ENCODE assay signal across 16 cellular contexts in the genomic region with DNA sequence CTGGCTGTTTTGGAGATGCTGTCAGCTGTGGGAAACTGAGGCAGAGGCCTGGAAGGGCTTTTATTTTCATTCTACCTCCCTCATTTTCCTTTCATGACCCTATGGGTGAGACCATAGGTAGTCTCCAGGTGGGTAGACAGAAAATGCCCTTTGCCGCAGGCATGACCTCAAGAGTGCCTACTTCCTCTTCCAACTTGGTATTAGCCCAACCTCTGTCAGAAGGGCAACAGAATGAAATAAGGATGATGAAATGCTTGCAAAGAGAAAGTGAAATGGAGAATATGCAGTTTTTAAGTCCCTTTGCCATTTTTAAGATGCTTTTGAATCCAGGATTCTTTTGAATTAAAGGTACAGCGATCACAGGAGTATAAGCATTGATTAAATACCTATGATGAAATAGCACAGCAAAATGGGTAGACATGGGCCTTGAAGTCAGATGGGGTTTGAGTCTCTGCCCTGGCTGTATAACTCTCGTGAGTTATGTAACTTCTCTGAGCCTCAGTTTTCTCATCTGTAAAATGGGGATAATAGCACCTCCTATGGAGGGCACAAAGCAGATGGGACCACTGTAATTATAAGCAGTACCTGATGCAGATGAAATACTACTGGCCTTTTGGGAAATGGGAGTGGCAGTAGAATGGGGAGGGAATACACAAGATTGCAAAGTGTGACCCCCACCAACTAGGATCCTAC. TPM values are rescaled to one million over a fixed set of nuclear protein-coding genes. Genes with fewer than 3 reads are reported as not detected.
DNase-seq lines count a peak whose midpoint lies in the region; ATAC-seq lines count a peak whose summit lies in the region.
"Had no signal": no experiment of that assay in that cellular context is flagged by ENCODE, and none has a peak within 500 bp of the region (broad histone marks: within the 10 kb centered on the region; RNA-seq: fewer than 3 reads in every experiment).

No MANE protein-coding gene starts in this region.

- H3K27me3 ChIP-seq in CD4-positive, alpha-beta memory T cell (ENCODE audit: insufficient read depth, low read length), result no peaks in the 10 kb centered on the region
- H3K27me3 ChIP-seq: dorsolateral prefrontal cortex, SJCRH30 had no signal

- POLR2A ChIA-PET in CD4-positive, alpha-beta memory T cell (lab: Charles Lee; ENCODE audit: partially characterized antibody), result interaction anchor here (4.8 kb wide), 1 partner anchor 51 kb away, joined by 46 read pairs; the partner anchor contains the start of genes HPS4 and SRRD

- peaks cover 69% of the 10 kb centered on the region for H3K36me3 Mint-ChIP-seq in activated T-helper 17 cell treated with anti-CD3 and anti-CD28 coated beads, Interleukin-2, amount 50 U/mL, for 72 hours (ENCODE audit: low read depth)
- H3K36me3 Mint-ChIP-seq in CD4-positive, alpha-beta memory T cell, result peaks cover 16 to 25% of the 10 kb centered on the region in 2 donors

- no peaks in the 10 kb centered on the region for H3K9me3 ChIP-seq in CD4-positive, alpha-beta memory T cell (ENCODE audit: control insufficient read depth in 1 of 2, low read length in 2 of 2)
- H3K9me3 ChIP-seq: SJCRH30 had no signal

- H3K4me3 ChIP-seq in CD4-positive, alpha-beta memory T cell (ENCODE audit: low read length in 2 of 2), result no peak overlapping the region
- H3K4me3 ChIP-seq: dorsolateral prefrontal cortex, lung, SJCRH30 had no signal

- H3K27ac Mint-ChIP-seq in activated T-helper 17 cell treated with anti-CD3 and anti-CD28 coated beads, Interleukin-2, amount 50 U/mL, for 72 hours, result no peak overlapping the region
- H3K27ac Mint-ChIP-seq in CD4-positive, alpha-beta memory T cell, result peak overlapping the region in 2 of 7 donors; percentile 37 to 38
- H3K27ac Mint-ChIP-seq: WTC11 had no signal

- H3K36me3 ChIP-seq in CD4-positive, alpha-beta memory T cell (ENCODE audit: insufficient read depth, low read length), result peaks cover 4% of the 10 kb centered on the region
- H3K36me3 ChIP-seq: SJCRH30 had no signal

- H3K4me1 Mint-ChIP-seq in activated T-helper 17 cell treated with anti-CD3 and anti-CD28 coated beads, Interleukin-2, amount 50 U/mL, for 72 hours, result peaks cover 32% of the 10 kb centered on the region
- peaks cover 20 to 56% (median 34%) of the 10 kb centered on the region in 4 donors for H3K4me1 Mint-ChIP-seq in CD4-positive, alpha-beta memory T cell

- CTCF ChIA-PET in CD4-positive, alpha-beta memory T cell (lab: Charles Lee; ENCODE audit: partially characterized antibody), result no interaction called here

- no peak overlapping the region for H3K27ac ChIP-seq in CD4-positive, alpha-beta memory T cell (ENCODE audit: low read depth, low read length)
- H3K27ac ChIP-seq: SJCRH30 had no signal

- peak overlapping the region; percentile 91 for H3K4me3 Mint-ChIP-seq in activated T-helper 17 cell treated with anti-CD3 and anti-CD28 coated beads, Interleukin-2, amount 50 U/mL, for 72 hours
- H3K4me3 Mint-ChIP-seq in CD4-positive, alpha-beta memory T cell, result peak overlapping the region in 1 of 8 donors; percentile 41
- H3K4me3 Mint-ChIP-seq: activated T-cell treated with anti-CD3 and anti-CD28 coated beads, Interleukin-2, amount 50 U/mL, for 4 hours; WTC11 had no signal

- DNase-seq in AML-193 (lab: John Stamatoyannopoulos, UW), result peak; percentile 91
- peak; percentile 63 for DNase-seq in NAMALWA (ENCODE audit: low spot score)
- DNase-seq in CD4-positive, alpha-beta memory T cell, result no peak
- no peak for DNase-seq in effector CD8-positive, alpha-beta T cell (lab: John Stamatoyannopoulos, UW)
- DNase-seq: activated T-cell treated with anti-CD3 and anti-CD28 coated beads, Interleukin-2, amount 50 U/mL, for 4 hours; DMS 273 treated with DMSO at 0.1 percent for 48 hours; dorsolateral prefrontal cortex; NCI-H1092 treated with DMSO at 0.1 percent for 48 hours; NCI-H526 treated with DMSO at 0.1 percent for 48 hours; SJCRH30 had no signal

- ATAC-seq in GM18498 (IDR thresholded peaks at IDR 0.05; ENCODE audit: unreplicated experiment) (peak; percentile 27), GM19023 (IDR thresholded peaks at IDR 0.05; ENCODE audit: unreplicated experiment) (no peak), GM19452 (IDR thresholded peaks at IDR 0.05; ENCODE audit: unreplicated experiment) (no peak)
- ATAC-seq in activated T-helper 17 cell treated with anti-CD3 and anti-CD28 coated beads, Interleukin-2, amount 50 U/mL, for 72 hours (replicated peaks), result no peak
- ATAC-seq: activated T-cell treated with anti-CD3 and anti-CD28 coated beads, Interleukin-2, amount 50 U/mL, for 4 hours; WTC11 had no signal

- no peaks in the 10 kb centered on the region for H3K27me3 Mint-ChIP-seq in activated T-helper 17 cell treated with anti-CD3 and anti-CD28 coated beads, Interleukin-2, amount 50 U/mL, for 72 hours
- no peaks in the 10 kb centered on the region for H3K27me3 Mint-ChIP-seq in CD4-positive, alpha-beta memory T cell

- H3K9me3 Mint-ChIP-seq in activated T-helper 17 cell treated with anti-CD3 and anti-CD28 coated beads, Interleukin-2, amount 50 U/mL, for 72 hours, result no peaks in the 10 kb centered on the region
- no peaks in the 10 kb centered on the region for H3K9me3 Mint-ChIP-seq in CD4-positive, alpha-beta memory T cell
- H3K9me3 Mint-ChIP-seq: activated T-cell treated with anti-CD3 and anti-CD28 coated beads, Interleukin-2, amount 50 U/mL, for 4 hours; WTC11 had no signal

- intact Hi-C loops in CD4-positive, alpha-beta memory T cell (cut with micrococcal nuclease), result no loop called here

- H3K4me1 ChIP-seq in CD4-positive, alpha-beta memory T cell (ENCODE audit: insufficient read depth, low read length), result peaks cover 37% of the 10 kb centered on the region

RNA-seq across cellular contexts. Expression of gene ASPHD2, which starts 3.7 kb away (rescaled TPM):
- total RNA-seq in activated T-helper 17 cell treated with anti-CD3 and anti-CD28 coated beads, Interleukin-2, amount 50 U/mL, for 72 hours, result 10 to 100 TPM; 13.2 to 20.2 TPM
- total RNA-seq in CD4-positive, alpha-beta memory T cell, result 1 to 10 TPM; 4.0 to 4.1 TPM
- 1 to 10 TPM; 2.8 to 4.1 TPM for polyA plus RNA-seq in CD4-positive, alpha-beta memory T cell

RNA-seq across cellular contexts. Expression of gene HPS4, which starts 50.8 kb away (rescaled TPM):
- total RNA-seq in activated T-helper 17 cell treated with anti-CD3 and anti-CD28 coated beads, Interleukin-2, amount 50 U/mL, for 72 hours, result 10 to 100 TPM; 36.4 to 56.3 TPM
- total RNA-seq in CD4-positive, alpha-beta memory T cell, result 10 to 100 TPM; 54.0 to 59.7 TPM
- polyA plus RNA-seq in CD4-positive, alpha-beta memory T cell, result 10 to 100 TPM in 1 of 2 donors, 1 to 10 TPM in 1; 7.9 to 19.7 TPM

RNA-seq across cellular contexts. Expression of gene SRRD, which starts 50.9 kb away (rescaled TPM):
- 10 to 100 TPM; 22.2 to 40.3 TPM for total RNA-seq in activated T-helper 17 cell treated with anti-CD3 and anti-CD28 coated beads, Interleukin-2, amount 50 U/mL, for 72 hours
- 10 to 100 TPM; 19.5 to 20.7 TPM for total RNA-seq in CD4-positive, alpha-beta memory T cell
- polyA plus RNA-seq in CD4-positive, alpha-beta memory T cell, result 10 to 100 TPM; 17.6 to 28.9 TPM

Comparison
In these comparisons a context has a peak if more than half of its experiments do, and no peak if none do; other contexts are left out.
1. DNase-seq: peak in AML-193 (2 of 2) and NAMALWA (single experiment); none in CD4-positive, alpha-beta memory T cell (0 of 5) and effector CD8-positive, alpha-beta T cell (single experiment).